1 cellular context compared by ENCODE assay signal in genomic region chr2:96251721-96252292, GRCh38.
TF ChIP-seq lines count a peak whose summit lies in the region.

No MANE protein-coding gene starts in this region.

TF ChIP-seq in SK-N-SH, 30 proteins besides CTCF, POLR2A, EP300 and RAD21 (continued from another document):
- TF ChIP-seq, protein P1, sequence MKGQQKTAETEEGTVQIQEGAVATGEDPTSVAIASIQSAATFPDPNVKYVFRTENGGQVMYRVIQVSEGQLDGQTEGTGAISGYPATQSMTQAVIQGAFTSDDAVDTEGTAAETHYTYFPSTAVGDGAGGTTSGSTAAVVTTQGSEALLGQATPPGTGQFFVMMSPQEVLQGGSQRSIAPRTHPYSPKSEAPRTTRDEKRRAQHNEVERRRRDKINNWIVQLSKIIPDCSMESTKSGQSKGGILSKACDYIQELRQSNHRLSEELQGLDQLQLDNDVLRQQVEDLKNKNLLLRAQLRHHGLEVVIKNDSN (IDR thresholded peaks at IDR 0.05; ENCODE audit: borderline replicate concordance, low read depth): no peak
- peak; percentile 38; the same call in 1 of the 2 replicates for TF ChIP-seq ELF1 (IDR thresholded peaks at IDR 0.05)
- no peak for TF ChIP-seq FOSL2 (IDR thresholded peaks at IDR 0.05; ENCODE audit: borderline replicate concordance, low read depth)
- TF ChIP-seq IRF3 (IDR thresholded peaks at IDR 0.05; ENCODE audit: low read depth, low read length): no peak
- peak; percentile 19; the same call in 1 of the 2 replicates for TF ChIP-seq NFIC (IDR thresholded peaks at IDR 0.05; ENCODE audit: borderline replicate concordance)
- TF ChIP-seq TCF12 (IDR thresholded peaks at IDR 0.05): 0 out of 2 replicates have a peak, but pooled peaks have one; percentile 10
- peak; percentile 41; the same call in 1 of the 2 replicates for TF ChIP-seq PBX3 (IDR thresholded peaks at IDR 0.05)
- peak; percentile 73 for TF ChIP-seq CHD2 (IDR thresholded peaks at IDR 0.05; ENCODE audit: low read length, partially characterized antibody)
- TF ChIP-seq SIN3A (IDR thresholded peaks at IDR 0.05; ENCODE audit: borderline replicate concordance, low read depth, low read length): peak; percentile 82; the same call in 1 of the 2 replicates
- peak; percentile 34; the same call in 1 of the 2 replicates for TF ChIP-seq POLR2AphosphoS5 (IDR thresholded peaks at IDR 0.05; ENCODE audit: low read depth, low read length)
- TF ChIP-seq, protein P2, sequence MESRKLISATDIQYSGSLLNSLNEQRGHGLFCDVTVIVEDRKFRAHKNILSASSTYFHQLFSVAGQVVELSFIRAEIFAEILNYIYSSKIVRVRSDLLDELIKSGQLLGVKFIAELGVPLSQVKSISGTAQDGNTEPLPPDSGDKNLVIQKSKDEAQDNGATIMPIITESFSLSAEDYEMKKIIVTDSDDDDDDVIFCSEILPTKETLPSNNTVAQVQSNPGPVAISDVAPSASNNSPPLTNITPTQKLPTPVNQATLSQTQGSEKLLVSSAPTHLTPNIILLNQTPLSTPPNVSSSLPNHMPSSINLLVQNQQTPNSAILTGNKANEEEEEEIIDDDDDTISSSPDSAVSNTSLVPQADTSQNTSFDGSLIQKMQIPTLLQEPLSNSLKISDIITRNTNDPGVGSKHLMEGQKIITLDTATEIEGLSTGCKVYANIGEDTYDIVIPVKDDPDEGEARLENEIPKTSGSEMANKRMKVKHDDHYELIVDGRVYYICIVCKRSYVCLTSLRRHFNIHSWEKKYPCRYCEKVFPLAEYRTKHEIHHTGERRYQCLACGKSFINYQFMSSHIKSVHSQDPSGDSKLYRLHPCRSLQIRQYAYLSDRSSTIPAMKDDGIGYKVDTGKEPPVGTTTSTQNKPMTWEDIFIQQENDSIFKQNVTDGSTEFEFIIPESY (IDR thresholded peaks at IDR 0.05; ENCODE audit: borderline replicate concordance, low read depth): no peak
- TF ChIP-seq, protein P3, sequence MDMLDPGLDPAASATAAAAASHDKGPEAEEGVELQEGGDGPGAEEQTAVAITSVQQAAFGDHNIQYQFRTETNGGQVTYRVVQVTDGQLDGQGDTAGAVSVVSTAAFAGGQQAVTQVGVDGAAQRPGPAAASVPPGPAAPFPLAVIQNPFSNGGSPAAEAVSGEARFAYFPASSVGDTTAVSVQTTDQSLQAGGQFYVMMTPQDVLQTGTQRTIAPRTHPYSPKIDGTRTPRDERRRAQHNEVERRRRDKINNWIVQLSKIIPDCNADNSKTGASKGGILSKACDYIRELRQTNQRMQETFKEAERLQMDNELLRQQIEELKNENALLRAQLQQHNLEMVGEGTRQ (IDR thresholded peaks at IDR 0.05; ENCODE audit: borderline replicate concordance, low read depth, low read length): no peak
- no peak for TF ChIP-seq GATA2 (CRISPR knock-in tag; IDR thresholded peaks at IDR 0.05)
- TF ChIP-seq FOXJ3 (CRISPR knock-in tag; IDR thresholded peaks at IDR 0.05): no peak
- TF ChIP-seq MEF2A (IDR thresholded peaks at IDR 0.05; ENCODE audit: borderline replicate concordance, low read depth): no peak
- TF ChIP-seq FOXM1 (IDR thresholded peaks at IDR 0.05; ENCODE audit: low read depth): no peak
- no peak for TF ChIP-seq NRF1 (IDR thresholded peaks at IDR 0.05; ENCODE audit: low read depth, low read length)
- TF ChIP-seq RFX5 (IDR thresholded peaks at IDR 0.05; ENCODE audit: low read length): peak; percentile 70
- TF ChIP-seq, protein P4, sequence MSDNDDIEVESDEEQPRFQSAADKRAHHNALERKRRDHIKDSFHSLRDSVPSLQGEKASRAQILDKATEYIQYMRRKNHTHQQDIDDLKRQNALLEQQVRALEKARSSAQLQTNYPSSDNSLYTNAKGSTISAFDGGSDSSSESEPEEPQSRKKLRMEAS (IDR thresholded peaks at IDR 0.05; ENCODE audit: low read depth): peak; percentile 67; the same call in 1 of the 2 replicates
- peak; percentile 95 for TF ChIP-seq JUND (IDR thresholded peaks at IDR 0.05)
- no peak for TF ChIP-seq SMC3 (IDR thresholded peaks at IDR 0.05; ENCODE audit: low read depth, low read length)
- TF ChIP-seq YY1 (IDR thresholded peaks at IDR 0.05; ENCODE audit: low read depth): peak; percentile 72; the same call in 1 of the 2 replicates
